19 cellular contexts compared by ENCODE assay signal in the genomic region with DNA sequence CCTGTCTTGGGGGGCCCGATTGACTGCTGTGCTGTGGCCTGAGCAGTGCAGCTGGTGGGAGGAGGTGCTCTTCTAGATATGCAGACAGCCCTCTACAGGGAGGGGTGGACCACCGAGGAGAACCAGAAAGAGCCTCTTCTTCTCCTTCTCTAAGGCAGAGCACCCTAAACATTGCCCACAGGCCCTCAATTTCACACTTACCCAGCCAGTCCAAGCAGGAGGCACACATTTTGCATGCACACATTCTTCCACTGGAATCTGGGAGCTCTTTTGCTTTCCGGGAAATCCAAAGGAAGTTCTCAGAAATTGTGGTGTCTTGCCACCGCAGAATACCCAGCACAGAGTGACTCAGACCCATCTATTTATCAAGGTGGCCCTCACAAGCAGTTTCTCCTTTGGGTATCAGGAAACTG. TPM values are rescaled to one million over a fixed set of nuclear protein-coding genes. Genes with fewer than 3 reads are reported as not detected.
DNase-seq lines count a peak whose midpoint lies in the region; ATAC-seq and TF ChIP-seq lines count a peak whose summit lies in the region.
"Had no signal": no experiment of that assay in that cellular context is flagged by ENCODE, and none has a peak within 500 bp of the region (broad histone marks: within the 10 kb centered on the region; RNA-seq: fewer than 3 reads in every experiment).

No MANE protein-coding gene starts in this region.

- ATAC-seq in activated CD4-positive, alpha-beta T cell treated with anti-CD3 and anti-CD28 coated beads for 36 hours, result peak; percentile 23
- peak; percentile 57 for ATAC-seq in stimulated activated naive CD8-positive, alpha-beta T cell treated with anti-CD3 and anti-CD28 coated beads, Interleukin-15, amount 100 ng/mL, for 72 hours
- no peak for ATAC-seq in GM18498 (IDR thresholded peaks at IDR 0.05; ENCODE audit: unreplicated experiment)
- ATAC-seq: esophagus mucosa, mucosa of descending colon, SK-N-SH treated with all-trans-retinoic acid at 6 μM for 48 hours, WTC11 had no signal

- H3K4me1 ChIP-seq in thyroid gland, result no peaks in the 10 kb centered on the region
- H3K4me1 ChIP-seq: colonic mucosa had no signal

- POLR2A ChIA-PET in activated CD4-positive, alpha-beta T cell treated with anti-CD3 and anti-CD28 coated beads for 36 hours (lab: Charles Lee), result no interaction called here

- intact Hi-C loops in activated CD4-positive, alpha-beta T cell treated with anti-CD3 and anti-CD28 coated beads for 36 hours (cut with DNase I, micrococcal nuclease), result no loop called here
- intact Hi-C loops in dendritic cell treated with granulocyte-macrophage colony-stimulating factor and Interleukin-4, amounts not matched to agents 40 ng/mL and 50 ng/mL, for 4 days (cut with micrococcal nuclease), result no loop called here
- intact Hi-C loops in thyroid gland (cut with DNase I), result no loop called here

- CTCF ChIA-PET in activated CD4-positive, alpha-beta T cell treated with anti-CD3 and anti-CD28 coated beads for 36 hours (lab: Charles Lee), result interaction anchor here (0.8 to 1.7 kb wide), 2 partner anchors 10 to 89 kb away, joined by 3 to 6 read pairs; no protein-coding TSS in a partner anchor

- no peak for TF ChIP-seq CTCF in thyroid gland (IDR thresholded peaks at IDR 0.05)

- no peak overlapping the region for H3K27ac ChIP-seq in thyroid gland
- H3K27ac ChIP-seq: colonic mucosa, hepatocyte, tibial nerve had no signal

- no peaks in the 10 kb centered on the region for H3K36me3 Mint-ChIP-seq in activated CD4-positive, alpha-beta T cell treated with anti-CD3 and anti-CD28 coated beads for 36 hours (ENCODE audit: low read depth)
- peaks cover 24% of the 10 kb centered on the region for H3K36me3 Mint-ChIP-seq in dendritic cell treated with granulocyte-macrophage colony-stimulating factor and Interleukin-4, amounts not matched to agents 40 ng/mL and 50 ng/mL, for 4 days (ENCODE audit: low read depth)

- H3K27ac Mint-ChIP-seq in activated CD4-positive, alpha-beta T cell treated with anti-CD3 and anti-CD28 coated beads for 36 hours, result no peak overlapping the region
- H3K27ac Mint-ChIP-seq in dendritic cell treated with granulocyte-macrophage colony-stimulating factor and Interleukin-4, amounts not matched to agents 40 ng/mL and 50 ng/mL, for 4 days, result peak overlapping the region; percentile 54
- H3K27ac Mint-ChIP-seq in stimulated activated naive CD8-positive, alpha-beta T cell treated with anti-CD3 and anti-CD28 coated beads, Interleukin-15, amount 100 ng/mL, for 72 hours, result peak overlapping the region in 1 of 2 donors; percentile 92
- H3K27ac Mint-ChIP-seq: WTC11 had no signal

- no peaks in the 10 kb centered on the region for H3K27me3 ChIP-seq in thyroid gland
- H3K27me3 ChIP-seq: colonic mucosa, hepatocyte, tibial nerve had no signal

- peaks cover 31% of the 10 kb centered on the region for H3K4me1 Mint-ChIP-seq in activated CD4-positive, alpha-beta T cell treated with anti-CD3 and anti-CD28 coated beads for 36 hours
- peaks cover 67% of the 10 kb centered on the region for H3K4me1 Mint-ChIP-seq in dendritic cell treated with granulocyte-macrophage colony-stimulating factor and Interleukin-4, amounts not matched to agents 40 ng/mL and 50 ng/mL, for 4 days (ENCODE audit: low read depth)
- peaks cover 17% of the 10 kb centered on the region for H3K4me1 Mint-ChIP-seq in stimulated activated naive CD8-positive, alpha-beta T cell treated with anti-CD3 and anti-CD28 coated beads, Interleukin-15, amount 100 ng/mL, for 72 hours

- 74 to 82% methylated on average over 4 of the region's 4 CpGs for WGBS in thyroid gland, 2 donors

- TF ChIP-seq POLR2A in thyroid gland (IDR thresholded peaks at IDR 0.05), result no peak

- H3K4me3 Mint-ChIP-seq in activated CD4-positive, alpha-beta T cell treated with anti-CD3 and anti-CD28 coated beads for 36 hours, result no peak overlapping the region
- no peak overlapping the region for H3K4me3 Mint-ChIP-seq in dendritic cell treated with granulocyte-macrophage colony-stimulating factor and Interleukin-4, amounts not matched to agents 40 ng/mL and 50 ng/mL, for 4 days
- H3K4me3 Mint-ChIP-seq in stimulated activated naive CD8-positive, alpha-beta T cell treated with anti-CD3 and anti-CD28 coated beads, Interleukin-15, amount 100 ng/mL, for 72 hours, result no peak overlapping the region
- H3K4me3 Mint-ChIP-seq: WTC11 had no signal

- no peaks in the 10 kb centered on the region for H3K9me3 Mint-ChIP-seq in activated CD4-positive, alpha-beta T cell treated with anti-CD3 and anti-CD28 coated beads for 36 hours (ENCODE audit: low read depth)
- no peaks in the 10 kb centered on the region for H3K9me3 Mint-ChIP-seq in dendritic cell treated with granulocyte-macrophage colony-stimulating factor and Interleukin-4, amounts not matched to agents 40 ng/mL and 50 ng/mL, for 4 days
- H3K9me3 Mint-ChIP-seq in stimulated activated naive CD8-positive, alpha-beta T cell treated with anti-CD3 and anti-CD28 coated beads, Interleukin-15, amount 100 ng/mL, for 72 hours, result no peaks in the 10 kb centered on the region

- DNase-seq in activated CD4-positive, alpha-beta T cell treated with anti-CD3 and anti-CD28 coated beads for 36 hours, result no peak
- no peak for DNase-seq in activated CD4-positive, alpha-beta T cell treated with anti-CD3 and anti-CD28 coated beads for 1 hour
- peak; percentile 78 for DNase-seq in MV-4-11 (lab: John Stamatoyannopoulos, UW)
- DNase-seq in stimulated activated naive CD8-positive, alpha-beta T cell treated with anti-CD3 and anti-CD28 coated beads, Interleukin-15, amount 100 ng/mL, for 72 hours, result no peak
- no peak for DNase-seq in thyroid gland
- no peak for DNase-seq in NCI-H2029 (lab: John Stamatoyannopoulos, UW)
- DNase-seq: amygdala, colonic mucosa, kidney glomerular epithelial cell, mucosa of descending colon, NCI-H1436, NCI-H345 had no signal

- H3K9me3 ChIP-seq in thyroid gland, result no peaks in the 10 kb centered on the region
- H3K9me3 ChIP-seq: colonic mucosa, mucosa of descending colon, tibial nerve had no signal

- H3K36me3 ChIP-seq in thyroid gland, result no peaks in the 10 kb centered on the region
- H3K36me3 ChIP-seq: colonic mucosa, tibial nerve had no signal

- no peaks in the 10 kb centered on the region for H3K27me3 Mint-ChIP-seq in activated CD4-positive, alpha-beta T cell treated with anti-CD3 and anti-CD28 coated beads for 36 hours
- H3K27me3 Mint-ChIP-seq in dendritic cell treated with granulocyte-macrophage colony-stimulating factor and Interleukin-4, amounts not matched to agents 40 ng/mL and 50 ng/mL, for 4 days, result no peaks in the 10 kb centered on the region
- no peaks in the 10 kb centered on the region for H3K27me3 Mint-ChIP-seq in stimulated activated naive CD8-positive, alpha-beta T cell treated with anti-CD3 and anti-CD28 coated beads, Interleukin-15, amount 100 ng/mL, for 72 hours

- H3K4me3 ChIP-seq in thyroid gland (replicated peaks in 1 of 3), result no peak overlapping the region
- H3K4me3 ChIP-seq: colonic mucosa, hepatocyte, mucosa of descending colon, tibial nerve had no signal

RNA-seq across cellular contexts. Expression of a gene that starts 45.8 kb away (rescaled TPM):
- 1 to 10 TPM; 1.3 TPM for total RNA-seq in activated CD4-positive, alpha-beta T cell treated with anti-CD3 and anti-CD28 coated beads for 36 hours
- 1 to 10 TPM; 2.2 to 9.3 (median 6.2) TPM for total RNA-seq in thyroid gland
